8 cellular contexts compared by ENCODE assay signal in genomic region chr3:197458179-197458707, GRCh38.
DNase-seq lines count a peak whose midpoint lies in the region; ATAC-seq and TF ChIP-seq lines count a peak whose summit lies in the region.

No MANE protein-coding gene starts in this region.

- peak; percentile 49 for DNase-seq in RPMI7951 (ENCODE audit: low read depth)
- no peak for DNase-seq in endothelial cell (ENCODE audit: low spot score)
- DNase-seq in stimulated activated CD8-positive, alpha-beta memory T cell treated with anti-CD3 and anti-CD28 coated beads, Interleukin-4, amount 100 ng/mL, for 48 hours = peak; percentile 42
- DNase-seq in NCI-H1092 (lab: John Stamatoyannopoulos, UW) = no peak

- H3K27ac Mint-ChIP-seq in endothelial cell (ENCODE audit: unreplicated experiment) = no peak overlapping the region

- ATAC-seq in GM18909 (IDR thresholded peaks at IDR 0.05; ENCODE audit: poor library complexity, unreplicated experiment) (peak; percentile 61), HG03108 (IDR thresholded peaks at IDR 0.05; ENCODE audit: unreplicated experiment) (no peak), HG02610 (IDR thresholded peaks at IDR 0.05; ENCODE audit: unreplicated experiment) (no peak), GM21717 (IDR thresholded peaks at IDR 0.05; ENCODE audit: unreplicated experiment) (no peak)

- peaks cover 8% of the 10 kb centered on the region for H3K27me3 Mint-ChIP-seq in endothelial cell (ENCODE audit: unreplicated experiment)

- no peaks in the 10 kb centered on the region for H3K9me3 Mint-ChIP-seq in endothelial cell (ENCODE audit: unreplicated experiment)

- H3K4me1 Mint-ChIP-seq in endothelial cell (ENCODE audit: unreplicated experiment) = peaks cover 19% of the 10 kb centered on the region

- no peaks in the 10 kb centered on the region for H3K36me3 Mint-ChIP-seq in endothelial cell (ENCODE audit: low read depth, unreplicated experiment)

- H3K4me3 Mint-ChIP-seq in endothelial cell (ENCODE audit: unreplicated experiment) = no peak overlapping the region

- TF ChIP-seq CTCF in endothelial cell (IDR thresholded peaks at IDR 0.05; ENCODE audit: unreplicated experiment) = peak; percentile 31

Comparison
In these comparisons a context has a peak if more than half of its experiments do, and no peak if none do; other contexts are left out.
1. DNase-seq: peak in RPMI7951 (single experiment) and stimulated activated CD8-positive, alpha-beta memory T cell treated with anti-CD3 and anti-CD28 coated beads, Interleukin-4, amount 100 ng/mL, for 48 hours (single experiment); none in endothelial cell (single experiment) and NCI-H1092 (single experiment).